Comparison of ENCODE assay signal across 8 cellular contexts in the genomic region with DNA sequence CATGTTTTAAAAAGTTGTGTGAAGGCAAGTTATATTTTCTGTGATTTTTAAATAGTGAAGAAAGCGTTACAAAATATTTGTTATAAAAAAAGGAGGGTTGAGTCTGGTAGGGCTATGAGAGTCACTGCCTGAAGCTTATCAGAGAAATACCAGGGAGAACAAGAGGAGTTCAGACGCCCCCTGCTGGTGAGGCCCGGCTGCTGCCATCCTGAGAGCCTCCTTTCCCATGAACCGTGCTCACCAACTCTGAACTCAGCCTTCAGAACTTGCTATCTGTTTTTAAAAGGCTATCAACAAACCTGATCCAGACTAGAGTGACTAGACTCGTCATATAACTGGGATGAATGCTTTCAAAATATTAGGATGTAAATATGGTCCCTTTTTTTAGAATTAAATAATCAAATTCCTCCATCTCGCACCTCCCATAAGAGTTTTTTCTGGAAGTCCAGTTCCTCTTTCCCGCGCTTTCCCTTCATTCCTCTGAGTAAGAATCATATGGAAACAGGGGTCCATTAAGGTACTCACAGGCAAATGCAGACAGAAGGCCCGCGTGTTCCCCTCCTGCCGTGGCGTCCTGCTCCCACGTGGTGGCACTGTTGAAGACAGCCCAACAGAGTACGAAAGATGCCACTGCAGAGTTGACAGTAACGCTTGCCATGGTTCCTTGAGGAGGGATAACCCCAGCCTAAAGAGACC. TPM values are rescaled to one million over a fixed set of nuclear protein-coding genes. Genes with fewer than 3 reads are reported as not detected.
DNase-seq lines count a peak whose midpoint lies in the region; ATAC-seq and TF ChIP-seq lines count a peak whose summit lies in the region.

No MANE protein-coding gene starts in this region.

- intact Hi-C loops in left cardiac atrium (cut with DNase I): no loop called here

- H4K20me1 ChIP-seq in SU-DHL-6 (ENCODE audit: low read depth, low read length): no peaks in the 10 kb centered on the region

- H3K27me3 ChIP-seq in SU-DHL-6 (ENCODE audit: low read length): no peaks in the 10 kb centered on the region

- peak; percentile 87 for ATAC-seq in activated naive CD8-positive, alpha-beta T cell treated with anti-CD3 and anti-CD28 coated beads, Interleukin-2, amount 50 U/mL, for 24 hours
- ATAC-seq in left cardiac atrium: peak; percentile 84 to 92

- H3K27ac ChIP-seq in SU-DHL-6 (ENCODE audit: low read depth, low read length): no peak overlapping the region

- TF ChIP-seq CTCF in GM12865 (IDR thresholded peaks at IDR 0.05; ENCODE audit: insufficient read depth, low read depth, low read length, missing control alignments): peak; percentile 93
- peak; percentile 90 for TF ChIP-seq CTCF in HFFc6 (IDR thresholded peaks at IDR 0.05)
- peak; percentile 82 for TF ChIP-seq CTCF in SU-DHL-6 (IDR thresholded peaks at IDR 0.05; ENCODE audit: insufficient read depth, low read length, poor library complexity, severe bottlenecking)

- H3K36me3 ChIP-seq in SU-DHL-6 (ENCODE audit: low read length): no peaks in the 10 kb centered on the region

- no peaks in the 10 kb centered on the region for H3F3A ChIP-seq in SU-DHL-6 (ENCODE audit: insufficient read depth)

- H3K79me2 ChIP-seq in SU-DHL-6 (ENCODE audit: insufficient read depth, low read length): no peaks in the 10 kb centered on the region

- no peaks in the 10 kb centered on the region for H3K36me3 Mint-ChIP-seq in HFFc6 (ENCODE audit: low read depth)
- H3K36me3 Mint-ChIP-seq in activated naive CD8-positive, alpha-beta T cell treated with anti-CD3 and anti-CD28 coated beads, Interleukin-2, amount 50 U/mL, for 24 hours (ENCODE audit: low read depth): no peaks in the 10 kb centered on the region

- H2AFZ ChIP-seq in SU-DHL-6 (ENCODE audit: low read depth, low read length, severe bottlenecking): no peak overlapping the region

- no peaks in the 10 kb centered on the region; the same call in 1 of the 2 replicates for H3K9me3 Mint-ChIP-seq in HFFc6
- no peaks in the 10 kb centered on the region for H3K9me3 Mint-ChIP-seq in activated naive CD8-positive, alpha-beta T cell treated with anti-CD3 and anti-CD28 coated beads, Interleukin-2, amount 50 U/mL, for 24 hours

- no peak overlapping the region for H3K4me3 Mint-ChIP-seq in HFFc6
- no peak overlapping the region for H3K4me3 Mint-ChIP-seq in activated naive CD8-positive, alpha-beta T cell treated with anti-CD3 and anti-CD28 coated beads, Interleukin-2, amount 50 U/mL, for 24 hours

- no peaks in the 10 kb centered on the region for H3K9me2 ChIP-seq in SU-DHL-6 (replicated peaks; ENCODE audit: insufficient read depth, low read length)

- H3K4me3 ChIP-seq in GM12865 (ENCODE audit: low read depth, low read length) (no peak overlapping the region), SU-DHL-6 (ENCODE audit: insufficient read depth, low read length, poor library complexity, severe bottlenecking) (no peak overlapping the region)

- H3K4me1 Mint-ChIP-seq in HFFc6 (ENCODE audit: low read depth): peaks cover 24% of the 10 kb centered on the region; the same call in 1 of the 2 replicates
- H3K4me1 Mint-ChIP-seq in activated naive CD8-positive, alpha-beta T cell treated with anti-CD3 and anti-CD28 coated beads, Interleukin-2, amount 50 U/mL, for 24 hours: peaks cover 4% of the 10 kb centered on the region

- no peaks in the 10 kb centered on the region for H3K9me3 ChIP-seq in SU-DHL-6 (ENCODE audit: insufficient read depth, low read length)

- H3K27me3 Mint-ChIP-seq in HFFc6 (ENCODE audit: insufficient read depth): no peaks in the 10 kb centered on the region; the same call in 1 of the 2 replicates
- peaks cover 5% of the 10 kb centered on the region for H3K27me3 Mint-ChIP-seq in activated naive CD8-positive, alpha-beta T cell treated with anti-CD3 and anti-CD28 coated beads, Interleukin-2, amount 50 U/mL, for 24 hours

- no peak overlapping the region for H3K27ac Mint-ChIP-seq in HFFc6
- H3K27ac Mint-ChIP-seq in activated naive CD8-positive, alpha-beta T cell treated with anti-CD3 and anti-CD28 coated beads, Interleukin-2, amount 50 U/mL, for 24 hours: no peak overlapping the region

- H3K9ac ChIP-seq in SU-DHL-6 (ENCODE audit: low read length): no peak overlapping the region

- DNase-seq in GM12865 (ENCODE audit: low read depth) (peak; percentile 68), HFFc6 (peak; percentile 35), NCI-H1105 (lab: John Stamatoyannopoulos, UW) (peak; percentile 80), left cardiac atrium (peak; percentile 77), renal cortical epithelial cell (ENCODE audit: low read depth) (peak; percentile 46), epidermal melanocyte (ENCODE audit: insufficient read length, low spot score) (no peak)
- DNase-seq in activated naive CD8-positive, alpha-beta T cell treated with anti-CD3 and anti-CD28 coated beads, Interleukin-2, amount 50 U/mL, for 24 hours: peak; percentile 80

- H3K4me2 ChIP-seq in SU-DHL-6 (ENCODE audit: low read depth, low read length, poor library complexity, severe bottlenecking): no peak overlapping the region

RNA-seq across cellular contexts. Expression of gene SPATA6, which starts 26.2 kb away (rescaled TPM):
- total RNA-seq in HFFc6 (2021; fragmentation: NEBNext Ultra II Directional; extraction: Animal tissue kit (Norgen Biotek cat#: 25700)): 1 to 10 TPM in 5 of 6 experiments, under 1 TPM in 1; 0.31 to 4.0 (median 3.0) TPM
- total RNA-seq in left cardiac atrium (10 to 100 TPM; 14.7 to 15.2 TPM), renal cortical epithelial cell (3.0 and 18.4 TPM in 2 replicates)
